Comparison of ENCODE assay signal across 1 cellular context in genomic region chr5:176402684-176403083, GRCh38.
TF ChIP-seq lines count a peak whose summit lies in the region.

No MANE protein-coding gene starts in this region.

TF ChIP-seq in HepG2, 621 proteins besides CTCF, POLR2A, EP300 and RAD21:
- TF ChIP-seq THYN1 (CRISPR knock-in tag; IDR thresholded peaks at IDR 0.05; ENCODE audit: borderline replicate concordance, low read depth) (no peak), ETV6 (CRISPR knock-in tag; conservative IDR thresholded peaks at IDR 0.05) (no peak), RXRA (CRISPR knock-in tag; IDR thresholded peaks at IDR 0.05) (peak; percentile 47; the same call in 1 of the 2 replicates), ZBTB14 (CRISPR knock-in tag; IDR thresholded peaks at IDR 0.05) (no peak), SRSF1 (optimal IDR thresholded peaks at IDR 0.05; ENCODE audit: low read depth, low read length) (no peak), ARNTL (CRISPR knock-in tag; IDR thresholded peaks at IDR 0.05) (peak; percentile 87; the same call in 1 of the 2 replicates), BHLHE40 (IDR thresholded peaks at IDR 0.05; ENCODE audit: low read length) (peak; percentile 66), RXRB (CRISPR knock-in tag; IDR thresholded peaks at IDR 0.05; ENCODE audit: borderline replicate concordance) (0 out of 2 replicates have a peak, but pooled peaks have one; percentile 45), HNRNPK (IDR thresholded peaks at IDR 0.05; ENCODE audit: low read depth, low read length, poor library complexity, severe bottlenecking) (no peak), THAP11 (CRISPR knock-in tag; IDR thresholded peaks at IDR 0.05) (no peak), NFE2L1 (CRISPR knock-in tag; IDR thresholded peaks at IDR 0.05; ENCODE audit: borderline replicate concordance) (no peak), MYC (CRISPR knock-in tag; IDR thresholded peaks at IDR 0.05; ENCODE audit: borderline replicate concordance) (peak; percentile 27; the same call in 1 of the 2 replicates), ZNF589 (CRISPR knock-in tag; conservative IDR thresholded peaks at IDR 0.05) (no peak), SMAD9 (CRISPR knock-in tag; IDR thresholded peaks at IDR 0.05) (no peak)
- TF ChIP-seq, protein P1, sequence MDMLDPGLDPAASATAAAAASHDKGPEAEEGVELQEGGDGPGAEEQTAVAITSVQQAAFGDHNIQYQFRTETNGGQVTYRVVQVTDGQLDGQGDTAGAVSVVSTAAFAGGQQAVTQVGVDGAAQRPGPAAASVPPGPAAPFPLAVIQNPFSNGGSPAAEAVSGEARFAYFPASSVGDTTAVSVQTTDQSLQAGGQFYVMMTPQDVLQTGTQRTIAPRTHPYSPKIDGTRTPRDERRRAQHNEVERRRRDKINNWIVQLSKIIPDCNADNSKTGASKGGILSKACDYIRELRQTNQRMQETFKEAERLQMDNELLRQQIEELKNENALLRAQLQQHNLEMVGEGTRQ (IDR thresholded peaks at IDR 0.05; ENCODE audit: low read depth, low read length) = peak; percentile 31; the same call in 1 of the 2 replicates
- TF ChIP-seq, protein P1 (CRISPR knock-in tag; IDR thresholded peaks at IDR 0.05; ENCODE audit: borderline replicate concordance) = no peak
- TF ChIP-seq, protein P2, sequence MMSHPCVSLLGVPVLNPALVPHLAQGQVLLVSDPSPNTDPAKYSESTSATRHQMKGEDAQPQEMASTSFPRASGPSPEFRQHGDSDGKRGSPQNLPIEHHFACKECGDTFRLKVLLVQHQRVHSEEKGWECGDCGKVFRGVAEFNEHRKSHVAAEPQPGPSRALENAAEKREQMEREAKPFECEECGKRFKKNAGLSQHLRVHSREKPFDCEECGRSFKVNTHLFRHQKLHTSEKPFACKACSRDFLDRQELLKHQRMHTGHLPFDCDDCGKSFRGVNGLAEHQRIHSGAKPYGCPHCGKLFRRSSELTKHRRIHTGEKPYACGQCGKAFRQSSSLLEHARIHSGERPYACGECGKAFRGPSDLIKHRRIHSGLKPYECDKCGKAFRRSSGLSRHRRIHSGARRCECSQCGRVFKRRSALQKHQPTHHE (CRISPR knock-in tag; IDR thresholded peaks at IDR 0.05; ENCODE audit: borderline replicate concordance) = no peak
- TF ChIP-seq, protein P3, sequence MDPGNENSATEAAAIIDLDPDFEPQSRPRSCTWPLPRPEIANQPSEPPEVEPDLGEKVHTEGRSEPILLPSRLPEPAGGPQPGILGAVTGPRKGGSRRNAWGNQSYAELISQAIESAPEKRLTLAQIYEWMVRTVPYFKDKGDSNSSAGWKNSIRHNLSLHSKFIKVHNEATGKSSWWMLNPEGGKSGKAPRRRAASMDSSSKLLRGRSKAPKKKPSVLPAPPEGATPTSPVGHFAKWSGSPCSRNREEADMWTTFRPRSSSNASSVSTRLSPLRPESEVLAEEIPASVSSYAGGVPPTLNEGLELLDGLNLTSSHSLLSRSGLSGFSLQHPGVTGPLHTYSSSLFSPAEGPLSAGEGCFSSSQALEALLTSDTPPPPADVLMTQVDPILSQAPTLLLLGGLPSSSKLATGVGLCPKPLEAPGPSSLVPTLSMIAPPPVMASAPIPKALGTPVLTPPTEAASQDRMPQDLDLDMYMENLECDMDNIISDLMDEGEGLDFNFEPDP (CRISPR knock-in tag; conservative IDR thresholded peaks at IDR 0.05) = no peak
- TF ChIP-seq, protein P4, sequence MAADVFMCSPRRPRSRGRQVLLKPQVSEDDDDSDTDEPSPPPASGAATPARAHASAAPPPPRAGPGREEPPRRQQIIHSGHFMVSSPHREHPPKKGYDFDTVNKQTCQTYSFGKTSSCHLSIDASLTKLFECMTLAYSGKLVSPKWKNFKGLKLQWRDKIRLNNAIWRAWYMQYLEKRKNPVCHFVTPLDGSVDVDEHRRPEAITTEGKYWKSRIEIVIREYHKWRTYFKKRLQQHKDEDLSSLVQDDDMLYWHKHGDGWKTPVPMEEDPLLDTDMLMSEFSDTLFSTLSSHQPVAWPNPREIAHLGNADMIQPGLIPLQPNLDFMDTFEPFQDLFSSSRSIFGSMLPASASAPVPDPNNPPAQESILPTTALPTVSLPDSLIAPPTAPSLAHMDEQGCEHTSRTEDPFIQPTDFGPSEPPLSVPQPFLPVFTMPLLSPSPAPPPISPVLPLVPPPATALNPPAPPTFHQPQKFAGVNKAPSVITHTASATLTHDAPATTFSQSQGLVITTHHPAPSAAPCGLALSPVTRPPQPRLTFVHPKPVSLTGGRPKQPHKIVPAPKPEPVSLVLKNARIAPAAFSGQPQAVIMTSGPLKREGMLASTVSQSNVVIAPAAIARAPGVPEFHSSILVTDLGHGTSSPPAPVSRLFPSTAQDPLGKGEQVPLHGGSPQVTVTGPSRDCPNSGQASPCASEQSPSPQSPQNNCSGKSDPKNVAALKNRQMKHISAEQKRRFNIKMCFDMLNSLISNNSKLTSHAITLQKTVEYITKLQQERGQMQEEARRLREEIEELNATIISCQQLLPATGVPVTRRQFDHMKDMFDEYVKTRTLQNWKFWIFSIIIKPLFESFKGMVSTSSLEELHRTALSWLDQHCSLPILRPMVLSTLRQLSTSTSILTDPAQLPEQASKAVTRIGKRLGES (CRISPR knock-in tag; IDR thresholded peaks at IDR 0.05; ENCODE audit: borderline replicate concordance) = no peak
- TF ChIP-seq, protein P5, sequence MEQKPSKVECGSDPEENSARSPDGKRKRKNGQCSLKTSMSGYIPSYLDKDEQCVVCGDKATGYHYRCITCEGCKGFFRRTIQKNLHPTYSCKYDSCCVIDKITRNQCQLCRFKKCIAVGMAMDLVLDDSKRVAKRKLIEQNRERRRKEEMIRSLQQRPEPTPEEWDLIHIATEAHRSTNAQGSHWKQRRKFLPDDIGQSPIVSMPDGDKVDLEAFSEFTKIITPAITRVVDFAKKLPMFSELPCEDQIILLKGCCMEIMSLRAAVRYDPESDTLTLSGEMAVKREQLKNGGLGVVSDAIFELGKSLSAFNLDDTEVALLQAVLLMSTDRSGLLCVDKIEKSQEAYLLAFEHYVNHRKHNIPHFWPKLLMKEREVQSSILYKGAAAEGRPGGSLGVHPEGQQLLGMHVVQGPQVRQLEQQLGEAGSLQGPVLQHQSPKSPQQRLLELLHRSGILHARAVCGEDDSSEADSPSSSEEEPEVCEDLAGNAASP (CRISPR knock-in tag; IDR thresholded peaks at IDR 0.05; ENCODE audit: borderline replicate concordance) = peak; percentile 67; the same call in 1 of the 2 replicates
- TF ChIP-seq, protein P6, sequence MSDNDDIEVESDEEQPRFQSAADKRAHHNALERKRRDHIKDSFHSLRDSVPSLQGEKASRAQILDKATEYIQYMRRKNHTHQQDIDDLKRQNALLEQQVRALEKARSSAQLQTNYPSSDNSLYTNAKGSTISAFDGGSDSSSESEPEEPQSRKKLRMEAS (IDR thresholded peaks at IDR 0.05) = 0 out of 2 replicates have a peak, but pooled peaks have one; percentile 50
